ENCODE assay signal across 23 cellular contexts in genomic region chr20:61963149-61963548, GRCh38.
"Had no signal": no experiment of that assay in that cellular context is flagged by ENCODE, and none has a peak within 500 bp of the region (broad histone marks: within the 10 kb centered on the region; RNA-seq: fewer than 3 reads in every experiment).

No MANE protein-coding gene starts in this region.

- H3K4me3 Mint-ChIP-seq: activated naive CD8-positive, alpha-beta T cell; nephron progenitor cell had no signal

- H3K4me1 ChIP-seq: colonic mucosa, heart right ventricle, left ventricle myocardium inferior, parathyroid adenoma, right atrium auricular region had no signal

- H3K27me3 ChIP-seq: body of pancreas had no signal

- H3K36me3 ChIP-seq: colonic mucosa, esophagus squamous epithelium, heart right ventricle, left ventricle myocardium inferior, right atrium auricular region, thoracic aorta had no signal

- H3K27ac ChIP-seq: body of pancreas, colonic mucosa, epithelial cell of prostate, esophagus squamous epithelium, heart right ventricle, left ventricle myocardium inferior, parathyroid adenoma, right atrium auricular region, thoracic aorta had no signal

- H3K9me3 ChIP-seq: body of pancreas, colonic mucosa, esophagus squamous epithelium, heart right ventricle, left ventricle myocardium inferior, right atrium auricular region, thoracic aorta had no signal

- H3K36me3 Mint-ChIP-seq: activated naive CD8-positive, alpha-beta T cell had no signal

- DNase-seq: activated CD4-positive, alpha-beta T cell treated with anti-CD3 and anti-CD28 coated beads, Interleukin-2, amount 50 U/mL, for 1 hour; activated CD4-positive, CD25-positive, alpha-beta regulatory T cell treated with anti-CD3 and anti-CD28 coated beads, Interleukin-2, amount 50 U/mL, for 72 hours; activated effector memory CD4-positive, alpha-beta T cell treated with Interleukin-2 at 50 U/mL for 16 hours; activated naive CD4-positive, alpha-beta T cell treated with Interleukin-2 at 50 U/mL for 16 hours; activated T-cell treated with anti-CD3 and anti-CD28 coated beads for 4 hours; aorta; colonic mucosa; effector CD8-positive, alpha-beta T cell; esophagus squamous epithelium; foreskin melanocyte; heart right ventricle; kidney glomerular epithelial cell; left ventricle myocardium inferior; nephron progenitor cell; stimulated activated naive CD8-positive, alpha-beta T cell treated with anti-CD3 and anti-CD28 coated beads, Interleukin-15, Interleukin-2, amounts not matched to agents 100 U/mL and 50 U/mL, for 24 hours; T-helper 2 cell; trophoblast cell had no signal

- H2AFZ ChIP-seq: parathyroid adenoma had no signal

- H3K4me3 ChIP-seq: body of pancreas, colonic mucosa, esophagus squamous epithelium, heart right ventricle, left ventricle myocardium inferior, right atrium auricular region, thoracic aorta had no signal

- H3K79me2 ChIP-seq: parathyroid adenoma had no signal

- ATAC-seq: body of pancreas; heart right ventricle; stimulated activated naive CD8-positive, alpha-beta T cell treated with anti-CD3 and anti-CD28 coated beads, Interleukin-15, Interleukin-2, amounts not matched to agents 100 U/mL and 50 U/mL, for 24 hours had no signal

- H3K27ac Mint-ChIP-seq: activated naive CD8-positive, alpha-beta T cell; nephron progenitor cell had no signal
